ENCODE assay signal across 1 cellular context in the genomic region with DNA sequence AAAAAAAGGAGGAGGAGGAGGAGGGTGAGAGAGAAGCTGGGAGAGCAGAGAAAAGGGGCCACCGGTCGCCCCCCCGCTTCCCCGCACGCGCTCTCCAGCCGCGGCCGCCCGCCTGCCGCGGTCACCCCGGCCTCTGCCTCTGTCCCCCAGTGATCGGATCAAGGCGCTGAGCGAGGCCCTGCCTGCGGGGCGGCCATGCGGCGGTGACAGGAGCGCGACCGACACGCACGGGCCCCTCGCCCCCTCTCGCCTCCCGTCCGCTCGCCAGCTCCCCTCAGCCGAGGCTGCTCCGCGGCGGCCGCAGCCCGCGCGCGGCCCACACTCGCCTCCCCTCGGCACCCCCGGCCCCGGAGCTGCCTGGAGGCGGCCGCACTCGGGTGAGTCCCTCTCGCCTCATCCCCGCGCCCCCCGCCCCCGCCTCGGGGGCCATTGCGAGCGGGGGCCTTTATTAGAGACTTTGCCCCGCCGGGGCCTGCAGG.
A peak's percentile ranks its signal among the peaks of the same experiment; 100 is the strongest.
TF ChIP-seq lines count a peak whose summit lies in the region.

A gene (plus strand): TSS at position 27 of the 479 bp plus-strand sequence. CDS start 31,411 bp downstream, outside the sequence.

TF ChIP-seq in HepG2, 621 proteins besides CTCF, POLR2A, EP300 and RAD21 (continued from another document and continues in another):
- TF ChIP-seq, protein P1, sequence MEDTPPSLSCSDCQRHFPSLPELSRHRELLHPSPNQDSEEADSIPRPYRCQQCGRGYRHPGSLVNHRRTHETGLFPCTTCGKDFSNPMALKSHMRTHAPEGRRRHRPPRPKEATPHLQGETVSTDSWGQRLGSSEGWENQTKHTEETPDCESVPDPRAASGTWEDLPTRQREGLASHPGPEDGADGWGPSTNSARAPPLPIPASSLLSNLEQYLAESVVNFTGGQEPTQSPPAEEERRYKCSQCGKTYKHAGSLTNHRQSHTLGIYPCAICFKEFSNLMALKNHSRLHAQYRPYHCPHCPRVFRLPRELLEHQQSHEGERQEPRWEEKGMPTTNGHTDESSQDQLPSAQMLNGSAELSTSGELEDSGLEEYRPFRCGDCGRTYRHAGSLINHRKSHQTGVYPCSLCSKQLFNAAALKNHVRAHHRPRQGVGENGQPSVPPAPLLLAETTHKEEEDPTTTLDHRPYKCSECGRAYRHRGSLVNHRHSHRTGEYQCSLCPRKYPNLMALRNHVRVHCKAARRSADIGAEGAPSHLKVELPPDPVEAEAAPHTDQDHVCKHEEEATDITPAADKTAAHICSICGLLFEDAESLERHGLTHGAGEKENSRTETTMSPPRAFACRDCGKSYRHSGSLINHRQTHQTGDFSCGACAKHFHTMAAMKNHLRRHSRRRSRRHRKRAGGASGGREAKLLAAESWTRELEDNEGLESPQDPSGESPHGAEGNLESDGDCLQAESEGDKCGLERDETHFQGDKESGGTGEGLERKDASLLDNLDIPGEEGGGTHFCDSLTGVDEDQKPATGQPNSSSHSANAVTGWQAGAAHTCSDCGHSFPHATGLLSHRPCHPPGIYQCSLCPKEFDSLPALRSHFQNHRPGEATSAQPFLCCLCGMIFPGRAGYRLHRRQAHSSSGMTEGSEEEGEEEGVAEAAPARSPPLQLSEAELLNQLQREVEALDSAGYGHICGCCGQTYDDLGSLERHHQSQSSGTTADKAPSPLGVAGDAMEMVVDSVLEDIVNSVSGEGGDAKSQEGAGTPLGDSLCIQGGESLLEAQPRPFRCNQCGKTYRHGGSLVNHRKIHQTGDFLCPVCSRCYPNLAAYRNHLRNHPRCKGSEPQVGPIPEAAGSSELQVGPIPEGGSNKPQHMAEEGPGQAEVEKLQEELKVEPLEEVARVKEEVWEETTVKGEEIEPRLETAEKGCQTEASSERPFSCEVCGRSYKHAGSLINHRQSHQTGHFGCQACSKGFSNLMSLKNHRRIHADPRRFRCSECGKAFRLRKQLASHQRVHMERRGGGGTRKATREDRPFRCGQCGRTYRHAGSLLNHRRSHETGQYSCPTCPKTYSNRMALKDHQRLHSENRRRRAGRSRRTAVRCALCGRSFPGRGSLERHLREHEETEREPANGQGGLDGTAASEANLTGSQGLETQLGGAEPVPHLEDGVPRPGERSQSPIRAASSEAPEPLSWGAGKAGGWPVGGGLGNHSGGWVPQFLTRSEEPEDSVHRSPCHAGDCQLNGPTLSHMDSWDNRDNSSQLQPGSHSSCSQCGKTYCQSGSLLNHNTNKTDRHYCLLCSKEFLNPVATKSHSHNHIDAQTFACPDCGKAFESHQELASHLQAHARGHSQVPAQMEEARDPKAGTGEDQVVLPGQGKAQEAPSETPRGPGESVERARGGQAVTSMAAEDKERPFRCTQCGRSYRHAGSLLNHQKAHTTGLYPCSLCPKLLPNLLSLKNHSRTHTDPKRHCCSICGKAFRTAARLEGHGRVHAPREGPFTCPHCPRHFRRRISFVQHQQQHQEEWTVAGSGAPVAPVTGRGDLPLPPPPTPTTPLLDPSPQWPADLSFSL (CRISPR knock-in tag; IDR thresholded peaks at IDR 0.05): no peak
- TF ChIP-seq PAX8 (CRISPR knock-in tag; IDR thresholded peaks at IDR 0.05; ENCODE audit: borderline replicate concordance): no peak
- TF ChIP-seq, protein P2, sequence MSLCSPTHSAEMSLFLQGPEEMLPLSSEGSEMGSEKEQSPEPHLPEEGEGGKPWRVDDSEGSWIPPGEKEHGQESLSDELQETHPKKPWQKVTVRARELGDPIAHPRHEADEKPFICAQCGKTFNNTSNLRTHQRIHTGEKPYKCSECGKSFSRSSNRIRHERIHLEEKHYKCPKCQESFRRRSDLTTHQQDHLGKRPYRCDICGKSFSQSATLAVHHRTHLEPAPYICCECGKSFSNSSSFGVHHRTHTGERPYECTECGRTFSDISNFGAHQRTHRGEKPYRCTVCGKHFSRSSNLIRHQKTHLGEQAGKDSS (CRISPR knock-in tag; IDR thresholded peaks at IDR 0.05; ENCODE audit: borderline replicate concordance, low read depth): no peak
- TF ChIP-seq ZSCAN22 (CRISPR knock-in tag; IDR thresholded peaks at IDR 0.05): no peak
- no peak for TF ChIP-seq IRF2 (CRISPR knock-in tag; IDR thresholded peaks at IDR 0.05)
- TF ChIP-seq, protein P3, sequence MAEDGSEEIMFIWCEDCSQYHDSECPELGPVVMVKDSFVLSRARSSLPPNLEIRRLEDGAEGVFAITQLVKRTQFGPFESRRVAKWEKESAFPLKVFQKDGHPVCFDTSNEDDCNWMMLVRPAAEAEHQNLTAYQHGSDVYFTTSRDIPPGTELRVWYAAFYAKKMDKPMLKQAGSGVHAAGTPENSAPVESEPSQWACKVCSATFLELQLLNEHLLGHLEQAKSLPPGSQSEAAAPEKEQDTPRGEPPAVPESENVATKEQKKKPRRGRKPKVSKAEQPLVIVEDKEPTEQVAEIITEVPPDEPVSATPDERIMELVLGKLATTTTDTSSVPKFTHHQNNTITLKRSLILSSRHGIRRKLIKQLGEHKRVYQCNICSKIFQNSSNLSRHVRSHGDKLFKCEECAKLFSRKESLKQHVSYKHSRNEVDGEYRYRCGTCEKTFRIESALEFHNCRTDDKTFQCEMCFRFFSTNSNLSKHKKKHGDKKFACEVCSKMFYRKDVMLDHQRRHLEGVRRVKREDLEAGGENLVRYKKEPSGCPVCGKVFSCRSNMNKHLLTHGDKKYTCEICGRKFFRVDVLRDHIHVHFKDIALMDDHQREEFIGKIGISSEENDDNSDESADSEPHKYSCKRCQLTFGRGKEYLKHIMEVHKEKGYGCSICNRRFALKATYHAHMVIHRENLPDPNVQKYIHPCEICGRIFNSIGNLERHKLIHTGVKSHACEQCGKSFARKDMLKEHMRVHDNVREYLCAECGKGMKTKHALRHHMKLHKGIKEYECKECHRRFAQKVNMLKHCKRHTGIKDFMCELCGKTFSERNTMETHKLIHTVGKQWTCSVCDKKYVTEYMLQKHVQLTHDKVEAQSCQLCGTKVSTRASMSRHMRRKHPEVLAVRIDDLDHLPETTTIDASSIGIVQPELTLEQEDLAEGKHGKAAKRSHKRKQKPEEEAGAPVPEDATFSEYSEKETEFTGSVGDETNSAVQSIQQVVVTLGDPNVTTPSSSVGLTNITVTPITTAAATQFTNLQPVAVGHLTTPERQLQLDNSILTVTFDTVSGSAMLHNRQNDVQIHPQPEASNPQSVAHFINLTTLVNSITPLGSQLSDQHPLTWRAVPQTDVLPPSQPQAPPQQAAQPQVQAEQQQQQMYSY (CRISPR knock-in tag; IDR thresholded peaks at IDR 0.05): no peak
- no peak for TF ChIP-seq ZNF607 (CRISPR knock-in tag; IDR thresholded peaks at IDR 0.05; ENCODE audit: borderline replicate concordance)
- no peak for TF ChIP-seq HOXA3 (CRISPR knock-in tag; IDR thresholded peaks at IDR 0.05)
- TF ChIP-seq, protein P4, sequence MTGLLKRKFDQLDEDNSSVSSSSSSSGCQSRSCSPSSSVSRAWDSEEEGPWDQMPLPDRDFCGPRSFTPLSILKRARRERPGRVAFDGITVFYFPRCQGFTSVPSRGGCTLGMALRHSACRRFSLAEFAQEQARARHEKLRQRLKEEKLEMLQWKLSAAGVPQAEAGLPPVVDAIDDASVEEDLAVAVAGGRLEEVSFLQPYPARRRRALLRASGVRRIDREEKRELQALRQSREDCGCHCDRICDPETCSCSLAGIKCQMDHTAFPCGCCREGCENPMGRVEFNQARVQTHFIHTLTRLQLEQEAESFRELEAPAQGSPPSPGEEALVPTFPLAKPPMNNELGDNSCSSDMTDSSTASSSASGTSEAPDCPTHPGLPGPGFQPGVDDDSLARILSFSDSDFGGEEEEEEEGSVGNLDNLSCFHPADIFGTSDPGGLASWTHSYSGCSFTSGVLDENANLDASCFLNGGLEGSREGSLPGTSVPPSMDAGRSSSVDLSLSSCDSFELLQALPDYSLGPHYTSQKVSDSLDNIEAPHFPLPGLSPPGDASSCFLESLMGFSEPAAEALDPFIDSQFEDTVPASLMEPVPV (CRISPR knock-in tag; IDR thresholded peaks at IDR 0.05): no peak; the same call in 1 of the 2 replicates
- TF ChIP-seq ZBTB38 (CRISPR knock-in tag; IDR thresholded peaks at IDR 0.05): 0 out of 2 replicates have a peak, but pooled peaks have one; percentile 6
- no peak for TF ChIP-seq FIP1L1 (IDR thresholded peaks at IDR 0.05; ENCODE audit: borderline replicate concordance, insufficient read depth, low read depth, low read length)
- TF ChIP-seq AGO2 (optimal IDR thresholded peaks at IDR 0.05; ENCODE audit: low read depth, low read length): peak; percentile 89
- TF ChIP-seq, protein P5, sequence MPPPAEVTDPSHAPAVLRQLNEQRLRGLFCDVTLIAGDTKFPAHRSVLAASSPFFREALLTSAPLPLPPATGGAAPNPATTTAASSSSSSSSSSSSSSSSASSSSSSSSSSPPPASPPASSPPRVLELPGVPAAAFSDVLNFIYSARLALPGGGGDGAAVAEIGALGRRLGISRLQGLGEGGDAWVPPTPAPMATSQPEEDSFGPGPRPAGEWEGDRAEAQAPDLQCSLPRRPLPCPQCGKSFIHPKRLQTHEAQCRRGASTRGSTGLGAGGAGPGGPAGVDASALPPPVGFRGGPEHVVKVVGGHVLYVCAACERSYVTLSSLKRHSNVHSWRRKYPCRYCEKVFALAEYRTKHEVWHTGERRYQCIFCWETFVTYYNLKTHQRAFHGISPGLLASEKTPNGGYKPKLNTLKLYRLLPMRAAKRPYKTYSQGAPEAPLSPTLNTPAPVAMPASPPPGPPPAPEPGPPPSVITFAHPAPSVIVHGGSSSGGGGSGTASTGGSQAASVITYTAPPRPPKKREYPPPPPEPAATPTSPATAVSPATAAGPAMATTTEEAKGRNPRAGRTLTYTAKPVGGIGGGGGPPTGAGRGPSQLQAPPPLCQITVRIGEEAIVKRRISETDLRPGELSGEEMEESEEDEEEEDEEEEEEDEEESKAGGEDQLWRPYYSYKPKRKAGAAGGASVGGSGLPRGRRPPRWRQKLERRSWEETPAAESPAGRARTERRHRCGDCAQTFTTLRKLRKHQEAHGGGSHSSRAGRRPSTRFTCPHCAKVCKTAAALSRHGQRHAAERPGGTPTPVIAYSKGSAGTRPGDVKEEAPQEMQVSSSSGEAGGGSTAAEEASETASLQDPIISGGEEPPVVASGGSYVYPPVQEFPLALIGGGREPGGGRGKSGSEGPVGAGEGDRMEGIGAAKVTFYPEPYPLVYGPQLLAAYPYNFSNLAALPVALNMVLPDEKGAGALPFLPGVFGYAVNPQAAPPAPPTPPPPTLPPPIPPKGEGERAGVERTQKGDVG (CRISPR knock-in tag; IDR thresholded peaks at IDR 0.05; ENCODE audit: borderline replicate concordance): no peak
- TF ChIP-seq ZNF891 (CRISPR knock-in tag; IDR thresholded peaks at IDR 0.05): no peak
- 0 out of 3 replicates have a peak, but pooled peaks have one; percentile 0 for TF ChIP-seq MXI1 (IDR thresholded peaks at IDR 0.05; ENCODE audit: borderline replicate concordance, low read depth, low read length)
- TF ChIP-seq, protein P6, sequence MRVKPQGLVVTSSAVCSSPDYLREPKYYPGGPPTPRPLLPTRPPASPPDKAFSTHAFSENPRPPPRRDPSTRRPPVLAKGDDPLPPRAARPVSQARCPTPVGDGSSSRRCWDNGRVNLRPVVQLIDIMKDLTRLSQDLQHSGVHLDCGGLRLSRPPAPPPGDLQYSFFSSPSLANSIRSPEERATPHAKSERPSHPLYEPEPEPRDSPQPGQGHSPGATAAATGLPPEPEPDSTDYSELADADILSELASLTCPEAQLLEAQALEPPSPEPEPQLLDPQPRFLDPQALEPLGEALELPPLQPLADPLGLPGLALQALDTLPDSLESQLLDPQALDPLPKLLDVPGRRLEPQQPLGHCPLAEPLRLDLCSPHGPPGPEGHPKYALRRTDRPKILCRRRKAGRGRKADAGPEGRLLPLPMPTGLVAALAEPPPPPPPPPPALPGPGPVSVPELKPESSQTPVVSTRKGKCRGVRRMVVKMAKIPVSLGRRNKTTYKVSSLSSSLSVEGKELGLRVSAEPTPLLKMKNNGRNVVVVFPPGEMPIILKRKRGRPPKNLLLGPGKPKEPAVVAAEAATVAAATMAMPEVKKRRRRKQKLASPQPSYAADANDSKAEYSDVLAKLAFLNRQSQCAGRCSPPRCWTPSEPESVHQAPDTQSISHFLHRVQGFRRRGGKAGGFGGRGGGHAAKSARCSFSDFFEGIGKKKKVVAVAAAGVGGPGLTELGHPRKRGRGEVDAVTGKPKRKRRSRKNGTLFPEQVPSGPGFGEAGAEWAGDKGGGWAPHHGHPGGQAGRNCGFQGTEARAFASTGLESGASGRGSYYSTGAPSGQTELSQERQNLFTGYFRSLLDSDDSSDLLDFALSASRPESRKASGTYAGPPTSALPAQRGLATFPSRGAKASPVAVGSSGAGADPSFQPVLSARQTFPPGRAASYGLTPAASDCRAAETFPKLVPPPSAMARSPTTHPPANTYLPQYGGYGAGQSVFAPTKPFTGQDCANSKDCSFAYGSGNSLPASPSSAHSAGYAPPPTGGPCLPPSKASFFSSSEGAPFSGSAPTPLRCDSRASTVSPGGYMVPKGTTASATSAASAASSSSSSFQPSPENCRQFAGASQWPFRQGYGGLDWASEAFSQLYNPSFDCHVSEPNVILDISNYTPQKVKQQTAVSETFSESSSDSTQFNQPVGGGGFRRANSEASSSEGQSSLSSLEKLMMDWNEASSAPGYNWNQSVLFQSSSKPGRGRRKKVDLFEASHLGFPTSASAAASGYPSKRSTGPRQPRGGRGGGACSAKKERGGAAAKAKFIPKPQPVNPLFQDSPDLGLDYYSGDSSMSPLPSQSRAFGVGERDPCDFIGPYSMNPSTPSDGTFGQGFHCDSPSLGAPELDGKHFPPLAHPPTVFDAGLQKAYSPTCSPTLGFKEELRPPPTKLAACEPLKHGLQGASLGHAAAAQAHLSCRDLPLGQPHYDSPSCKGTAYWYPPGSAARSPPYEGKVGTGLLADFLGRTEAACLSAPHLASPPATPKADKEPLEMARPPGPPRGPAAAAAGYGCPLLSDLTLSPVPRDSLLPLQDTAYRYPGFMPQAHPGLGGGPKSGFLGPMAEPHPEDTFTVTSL (CRISPR knock-in tag; IDR thresholded peaks at IDR 0.05; ENCODE audit: borderline replicate concordance): no peak
- TF ChIP-seq ZSCAN25 (CRISPR knock-in tag; IDR thresholded peaks at IDR 0.05): peak; percentile 14; the same call in 1 of the 2 replicates
- TF ChIP-seq, protein P7, sequence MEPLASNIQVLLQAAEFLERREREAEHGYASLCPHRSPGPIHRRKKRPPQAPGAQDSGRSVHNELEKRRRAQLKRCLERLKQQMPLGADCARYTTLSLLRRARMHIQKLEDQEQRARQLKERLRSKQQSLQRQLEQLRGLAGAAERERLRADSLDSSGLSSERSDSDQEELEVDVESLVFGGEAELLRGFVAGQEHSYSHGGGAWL (CRISPR knock-in tag; IDR thresholded peaks at IDR 0.05): no peak
- TF ChIP-seq ZNF337 (CRISPR knock-in tag; IDR thresholded peaks at IDR 0.05; ENCODE audit: borderline replicate concordance, low read depth): no peak
- TF ChIP-seq, protein P8, sequence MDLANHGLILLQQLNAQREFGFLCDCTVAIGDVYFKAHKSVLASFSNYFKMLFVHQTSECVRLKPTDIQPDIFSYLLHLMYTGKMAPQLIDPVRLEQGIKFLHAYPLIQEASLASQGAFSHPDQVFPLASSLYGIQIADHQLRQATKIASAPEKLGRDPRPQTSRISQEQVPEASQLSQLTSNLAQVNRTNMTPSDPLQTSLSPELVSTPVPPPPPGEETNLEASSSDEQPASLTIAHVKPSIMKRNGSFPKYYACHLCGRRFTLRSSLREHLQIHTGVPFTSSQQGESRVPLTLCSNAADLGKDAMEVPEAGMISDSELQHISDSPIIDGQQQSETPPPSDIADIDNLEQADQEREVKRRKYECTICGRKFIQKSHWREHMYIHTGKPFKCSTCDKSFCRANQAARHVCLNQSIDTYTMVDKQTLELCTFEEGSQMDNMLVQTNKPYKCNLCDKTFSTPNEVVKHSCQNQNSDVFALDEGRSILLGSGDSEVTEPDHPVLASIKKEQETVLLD (CRISPR knock-in tag; IDR thresholded peaks at IDR 0.05; ENCODE audit: low read depth): 0 out of 2 replicates have a peak, but pooled peaks have one; percentile 40
- TF ChIP-seq SALL2 (CRISPR knock-in tag; IDR thresholded peaks at IDR 0.05): no peak
- TF ChIP-seq, protein P9, sequence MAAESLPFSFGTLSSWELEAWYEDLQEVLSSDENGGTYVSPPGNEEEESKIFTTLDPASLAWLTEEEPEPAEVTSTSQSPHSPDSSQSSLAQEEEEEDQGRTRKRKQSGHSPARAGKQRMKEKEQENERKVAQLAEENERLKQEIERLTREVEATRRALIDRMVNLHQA (CRISPR knock-in tag; IDR thresholded peaks at IDR 0.05): no peak
- TF ChIP-seq ZSCAN9 (CRISPR knock-in tag; IDR thresholded peaks at IDR 0.05; ENCODE audit: borderline replicate concordance): no peak
- no peak for TF ChIP-seq STAG1 (CRISPR knock-in tag; IDR thresholded peaks at IDR 0.05)
- TF ChIP-seq NR2F2 (IDR thresholded peaks at IDR 0.05; ENCODE audit: borderline replicate concordance, low read depth): no peak
